ENCODE assay signal across 1 cellular context in the genomic region with DNA sequence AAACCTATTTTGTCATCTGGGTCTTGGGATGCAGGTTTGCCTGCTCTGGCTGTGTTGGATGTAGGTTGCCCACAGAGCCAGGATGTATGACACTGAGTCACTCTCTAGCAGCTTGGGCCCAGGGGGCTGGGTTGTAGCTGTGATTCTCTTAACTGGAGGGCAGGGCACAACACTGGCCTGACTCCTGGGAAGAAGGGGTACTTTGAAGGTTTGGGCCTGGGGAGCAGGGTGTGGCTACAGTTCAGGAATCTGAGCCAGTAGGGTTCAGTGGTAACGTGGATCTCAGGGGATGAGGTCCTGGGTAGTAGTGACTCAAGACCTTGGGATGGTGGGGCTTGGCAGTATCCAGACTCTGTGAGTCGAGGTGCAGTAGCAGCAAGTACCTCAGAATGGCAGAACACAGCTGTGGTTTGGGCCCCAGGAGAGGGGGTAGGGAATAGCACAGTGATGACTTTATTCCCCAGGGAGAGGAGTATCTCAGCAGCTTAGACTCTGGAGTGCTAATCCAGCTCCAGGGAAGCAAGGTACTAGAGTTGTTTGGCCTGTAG.
TF ChIP-seq lines count a peak whose summit lies in the region.

No MANE protein-coding gene starts in this region.

TF ChIP-seq in GM12878, 131 proteins besides CTCF, POLR2A, EP300 and RAD21 (continued from another document):
- TF ChIP-seq, protein P1, sequence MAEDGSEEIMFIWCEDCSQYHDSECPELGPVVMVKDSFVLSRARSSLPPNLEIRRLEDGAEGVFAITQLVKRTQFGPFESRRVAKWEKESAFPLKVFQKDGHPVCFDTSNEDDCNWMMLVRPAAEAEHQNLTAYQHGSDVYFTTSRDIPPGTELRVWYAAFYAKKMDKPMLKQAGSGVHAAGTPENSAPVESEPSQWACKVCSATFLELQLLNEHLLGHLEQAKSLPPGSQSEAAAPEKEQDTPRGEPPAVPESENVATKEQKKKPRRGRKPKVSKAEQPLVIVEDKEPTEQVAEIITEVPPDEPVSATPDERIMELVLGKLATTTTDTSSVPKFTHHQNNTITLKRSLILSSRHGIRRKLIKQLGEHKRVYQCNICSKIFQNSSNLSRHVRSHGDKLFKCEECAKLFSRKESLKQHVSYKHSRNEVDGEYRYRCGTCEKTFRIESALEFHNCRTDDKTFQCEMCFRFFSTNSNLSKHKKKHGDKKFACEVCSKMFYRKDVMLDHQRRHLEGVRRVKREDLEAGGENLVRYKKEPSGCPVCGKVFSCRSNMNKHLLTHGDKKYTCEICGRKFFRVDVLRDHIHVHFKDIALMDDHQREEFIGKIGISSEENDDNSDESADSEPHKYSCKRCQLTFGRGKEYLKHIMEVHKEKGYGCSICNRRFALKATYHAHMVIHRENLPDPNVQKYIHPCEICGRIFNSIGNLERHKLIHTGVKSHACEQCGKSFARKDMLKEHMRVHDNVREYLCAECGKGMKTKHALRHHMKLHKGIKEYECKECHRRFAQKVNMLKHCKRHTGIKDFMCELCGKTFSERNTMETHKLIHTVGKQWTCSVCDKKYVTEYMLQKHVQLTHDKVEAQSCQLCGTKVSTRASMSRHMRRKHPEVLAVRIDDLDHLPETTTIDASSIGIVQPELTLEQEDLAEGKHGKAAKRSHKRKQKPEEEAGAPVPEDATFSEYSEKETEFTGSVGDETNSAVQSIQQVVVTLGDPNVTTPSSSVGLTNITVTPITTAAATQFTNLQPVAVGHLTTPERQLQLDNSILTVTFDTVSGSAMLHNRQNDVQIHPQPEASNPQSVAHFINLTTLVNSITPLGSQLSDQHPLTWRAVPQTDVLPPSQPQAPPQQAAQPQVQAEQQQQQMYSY (CRISPR knock-in tag; IDR thresholded peaks at IDR 0.05) = no peak
- TF ChIP-seq, protein P2, sequence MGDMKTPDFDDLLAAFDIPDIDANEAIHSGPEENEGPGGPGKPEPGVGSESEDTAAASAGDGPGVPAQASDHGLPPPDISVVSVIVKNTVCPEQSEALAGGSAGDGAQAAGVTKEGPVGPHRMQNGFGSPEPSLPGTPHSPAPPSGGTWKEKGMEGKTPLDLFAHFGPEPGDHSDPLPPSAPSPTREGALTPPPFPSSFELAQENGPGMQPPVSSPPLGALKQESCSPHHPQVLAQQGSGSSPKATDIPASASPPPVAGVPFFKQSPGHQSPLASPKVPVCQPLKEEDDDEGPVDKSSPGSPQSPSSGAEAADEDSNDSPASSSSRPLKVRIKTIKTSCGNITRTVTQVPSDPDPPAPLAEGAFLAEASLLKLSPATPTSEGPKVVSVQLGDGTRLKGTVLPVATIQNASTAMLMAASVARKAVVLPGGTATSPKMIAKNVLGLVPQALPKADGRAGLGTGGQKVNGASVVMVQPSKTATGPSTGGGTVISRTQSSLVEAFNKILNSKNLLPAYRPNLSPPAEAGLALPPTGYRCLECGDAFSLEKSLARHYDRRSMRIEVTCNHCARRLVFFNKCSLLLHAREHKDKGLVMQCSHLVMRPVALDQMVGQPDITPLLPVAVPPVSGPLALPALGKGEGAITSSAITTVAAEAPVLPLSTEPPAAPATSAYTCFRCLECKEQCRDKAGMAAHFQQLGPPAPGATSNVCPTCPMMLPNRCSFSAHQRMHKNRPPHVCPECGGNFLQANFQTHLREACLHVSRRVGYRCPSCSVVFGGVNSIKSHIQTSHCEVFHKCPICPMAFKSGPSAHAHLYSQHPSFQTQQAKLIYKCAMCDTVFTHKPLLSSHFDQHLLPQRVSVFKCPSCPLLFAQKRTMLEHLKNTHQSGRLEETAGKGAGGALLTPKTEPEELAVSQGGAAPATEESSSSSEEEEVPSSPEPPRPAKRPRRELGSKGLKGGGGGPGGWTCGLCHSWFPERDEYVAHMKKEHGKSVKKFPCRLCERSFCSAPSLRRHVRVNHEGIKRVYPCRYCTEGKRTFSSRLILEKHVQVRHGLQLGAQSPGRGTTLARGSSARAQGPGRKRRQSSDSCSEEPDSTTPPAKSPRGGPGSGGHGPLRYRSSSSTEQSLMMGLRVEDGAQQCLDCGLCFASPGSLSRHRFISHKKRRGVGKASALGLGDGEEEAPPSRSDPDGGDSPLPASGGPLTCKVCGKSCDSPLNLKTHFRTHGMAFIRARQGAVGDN (IDR thresholded peaks at IDR 0.05) = no peak
- TF ChIP-seq NFXL1 (IDR thresholded peaks at IDR 0.05; ENCODE audit: borderline replicate concordance) (no peak), ASH2L (IDR thresholded peaks at IDR 0.05; ENCODE audit: borderline replicate concordance, low read depth) (no peak), ZNF622 (IDR thresholded peaks at IDR 0.05) (no peak)
- TF ChIP-seq, protein P3, sequence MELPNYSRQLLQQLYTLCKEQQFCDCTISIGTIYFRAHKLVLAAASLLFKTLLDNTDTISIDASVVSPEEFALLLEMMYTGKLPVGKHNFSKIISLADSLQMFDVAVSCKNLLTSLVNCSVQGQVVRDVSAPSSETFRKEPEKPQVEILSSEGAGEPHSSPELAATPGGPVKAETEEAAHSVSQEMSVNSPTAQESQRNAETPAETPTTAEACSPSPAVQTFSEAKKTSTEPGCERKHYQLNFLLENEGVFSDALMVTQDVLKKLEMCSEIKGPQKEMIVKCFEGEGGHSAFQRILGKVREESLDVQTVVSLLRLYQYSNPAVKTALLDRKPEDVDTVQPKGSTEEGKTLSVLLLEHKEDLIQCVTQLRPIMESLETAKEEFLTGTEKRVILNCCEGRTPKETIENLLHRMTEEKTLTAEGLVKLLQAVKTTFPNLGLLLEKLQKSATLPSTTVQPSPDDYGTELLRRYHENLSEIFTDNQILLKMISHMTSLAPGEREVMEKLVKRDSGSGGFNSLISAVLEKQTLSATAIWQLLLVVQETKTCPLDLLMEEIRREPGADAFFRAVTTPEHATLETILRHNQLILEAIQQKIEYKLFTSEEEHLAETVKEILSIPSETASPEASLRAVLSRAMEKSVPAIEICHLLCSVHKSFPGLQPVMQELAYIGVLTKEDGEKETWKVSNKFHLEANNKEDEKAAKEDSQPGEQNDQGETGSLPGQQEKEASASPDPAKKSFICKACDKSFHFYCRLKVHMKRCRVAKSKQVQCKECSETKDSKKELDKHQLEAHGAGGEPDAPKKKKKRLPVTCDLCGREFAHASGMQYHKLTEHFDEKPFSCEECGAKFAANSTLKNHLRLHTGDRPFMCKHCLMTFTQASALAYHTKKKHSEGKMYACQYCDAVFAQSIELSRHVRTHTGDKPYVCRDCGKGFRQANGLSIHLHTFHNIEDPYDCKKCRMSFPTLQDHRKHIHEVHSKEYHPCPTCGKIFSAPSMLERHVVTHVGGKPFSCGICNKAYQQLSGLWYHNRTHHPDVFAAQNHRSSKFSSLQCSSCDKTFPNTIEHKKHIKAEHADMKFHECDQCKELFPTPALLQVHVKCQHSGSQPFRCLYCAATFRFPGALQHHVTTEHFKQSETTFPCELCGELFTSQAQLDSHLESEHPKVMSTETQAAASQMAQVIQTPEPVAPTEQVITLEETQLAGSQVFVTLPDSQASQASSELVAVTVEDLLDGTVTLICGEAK (IDR thresholded peaks at IDR 0.05; ENCODE audit: borderline replicate concordance) = no peak
